13 cellular contexts compared by ENCODE assay signal in the genomic region with DNA sequence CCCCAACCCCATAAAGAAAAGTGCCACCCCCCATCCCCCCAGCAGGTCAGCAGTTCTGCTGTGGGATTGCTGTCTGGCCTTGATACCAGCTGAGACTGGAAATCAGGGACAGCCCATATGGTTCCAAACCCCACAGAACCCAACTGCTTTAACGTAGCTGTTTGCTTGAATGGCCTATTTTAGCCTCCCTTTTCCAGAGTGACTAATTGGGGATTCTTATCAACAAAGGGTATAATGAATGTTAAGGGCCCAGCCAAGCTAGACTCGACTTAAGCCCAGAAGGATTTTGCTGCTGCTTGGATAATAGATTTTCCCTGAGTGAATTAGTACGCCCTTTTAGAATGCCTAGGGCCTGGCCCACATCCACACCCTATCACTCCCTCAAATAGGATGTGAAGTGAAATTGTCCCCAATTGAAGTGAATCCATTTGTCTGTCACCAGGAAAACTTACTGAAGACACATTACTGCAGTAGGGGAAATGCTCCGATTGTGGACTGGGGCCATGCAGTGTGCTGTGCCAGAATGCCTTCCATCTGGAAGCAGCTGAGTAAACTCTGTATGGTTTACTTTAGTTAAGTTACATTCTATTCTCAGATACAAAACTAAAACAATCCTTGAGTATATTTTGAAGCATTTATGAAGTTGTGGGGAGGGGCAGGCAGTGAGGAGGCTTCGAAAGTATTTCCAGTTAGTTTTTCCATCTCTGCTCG.
DNase-seq lines count a peak whose midpoint lies in the region; ATAC-seq and TF ChIP-seq lines count a peak whose summit lies in the region.
"Had no signal": no experiment of that assay in that cellular context is flagged by ENCODE, and none has a peak within 500 bp of the region (broad histone marks: within the 10 kb centered on the region; RNA-seq: fewer than 3 reads in every experiment).

No MANE protein-coding gene starts in this region.

- peak overlapping the region; percentile 93 for H3K27ac Mint-ChIP-seq in chondrocyte (ENCODE audit: unreplicated experiment)
- H3K27ac Mint-ChIP-seq in stimulated activated effector memory CD8-positive, alpha-beta T cell treated with anti-CD3 and anti-CD28 coated beads, Interleukin-12 subunit alpha, Interleukin-12 subunit beta, amount 100 ng/mL, for 72 hours = peak overlapping the region; percentile 80

- H3K4me1 ChIP-seq in left lung = peaks cover 52 to 54% of the 10 kb centered on the region in 2 donors

- peaks cover 0 to 42% of the 10 kb centered on the region in 2 donors for H3K36me3 ChIP-seq in left lung

- no peaks in the 10 kb centered on the region for H3K27me3 ChIP-seq in left lung

- H3K9me3 Mint-ChIP-seq in chondrocyte (ENCODE audit: low read depth) = no peaks in the 10 kb centered on the region
- H3K9me3 Mint-ChIP-seq in stimulated activated effector memory CD8-positive, alpha-beta T cell treated with anti-CD3 and anti-CD28 coated beads, Interleukin-12 subunit alpha, Interleukin-12 subunit beta, amount 100 ng/mL, for 72 hours = no peaks in the 10 kb centered on the region

- peak; percentile 72 for ATAC-seq in left lung
- ATAC-seq in stimulated activated effector memory CD8-positive, alpha-beta T cell treated with anti-CD3 and anti-CD28 coated beads, Interleukin-12 subunit alpha, Interleukin-12 subunit beta, amount 100 ng/mL, for 72 hours = no peak
- ATAC-seq in GM19452 (IDR thresholded peaks at IDR 0.05; ENCODE audit: unreplicated experiment) = no peak

- H3K36me3 Mint-ChIP-seq in chondrocyte (ENCODE audit: low read depth) = peaks cover 12% of the 10 kb centered on the region
- H3K36me3 Mint-ChIP-seq in stimulated activated effector memory CD8-positive, alpha-beta T cell treated with anti-CD3 and anti-CD28 coated beads, Interleukin-12 subunit alpha, Interleukin-12 subunit beta, amount 100 ng/mL, for 72 hours = peaks cover 37% of the 10 kb centered on the region

- no peaks in the 10 kb centered on the region for H3K9me3 ChIP-seq in left lung

- no peak overlapping the region for H3K4me3 ChIP-seq in left lung
- H3K4me3 ChIP-seq: skin epidermis had no signal

- peak; percentile 43 for DNase-seq in NCI-H1092 (lab: John Stamatoyannopoulos, UW)
- no peak for DNase-seq in chondrocyte (ENCODE audit: low spot score)
- peak in 1 of 2 donors; percentile 67 for DNase-seq in left lung
- no peak for DNase-seq in stimulated activated effector memory CD8-positive, alpha-beta T cell treated with anti-CD3 and anti-CD28 coated beads, Interleukin-12 subunit alpha, Interleukin-12 subunit beta, amount 100 ng/mL, for 72 hours (ENCODE audit: low spot score in 2 of 2)
- DNase-seq in activated CD4-positive, alpha-beta T cell treated with anti-CD3 and anti-CD28 coated beads, Interleukin-2, amount 50 U/mL, for 1 hour = no peak
- no peak for DNase-seq in activated effector memory CD4-positive, alpha-beta T cell treated with Interleukin-2 at 50 U/mL for 16 hours
- no peak for DNase-seq in DMS 273 (lab: John Stamatoyannopoulos, UW; ENCODE audit: unreplicated experiment)
- DNase-seq: activated CD4-positive, alpha-beta T cell treated with anti-CD3 and anti-CD28 coated beads for 4 hours; Calu3; caudate nucleus; NCI-H1694 had no signal

- peaks cover 82% of the 10 kb centered on the region for H3K4me1 Mint-ChIP-seq in chondrocyte (ENCODE audit: low read depth)
- peaks cover 11% of the 10 kb centered on the region for H3K4me1 Mint-ChIP-seq in stimulated activated effector memory CD8-positive, alpha-beta T cell treated with anti-CD3 and anti-CD28 coated beads, Interleukin-12 subunit alpha, Interleukin-12 subunit beta, amount 100 ng/mL, for 72 hours

- intact Hi-C loops in left lung (cut with DNase I) = no loop called here

- H3K4me3 Mint-ChIP-seq in chondrocyte (ENCODE audit: unreplicated experiment) = peak overlapping the region; percentile 23
- no peak overlapping the region for H3K4me3 Mint-ChIP-seq in stimulated activated effector memory CD8-positive, alpha-beta T cell treated with anti-CD3 and anti-CD28 coated beads, Interleukin-12 subunit alpha, Interleukin-12 subunit beta, amount 100 ng/mL, for 72 hours

- no peak for TF ChIP-seq CTCF in chondrocyte (IDR thresholded peaks at IDR 0.05)
- TF ChIP-seq CTCF in left lung (IDR thresholded peaks at IDR 0.05) = no peak

- H3K27me3 Mint-ChIP-seq in chondrocyte (ENCODE audit: low read depth) = no peaks in the 10 kb centered on the region

- peak overlapping the region; percentile 59 to 86 for H3K27ac ChIP-seq in left lung
